ENCODE assay signal across 8 cellular contexts in genomic region chr4:145719752-145720624, GRCh38. TPM values are rescaled to one million over a fixed set of nuclear protein-coding genes. Genes with fewer than 3 reads are reported as not detected.
DNase-seq lines count a peak whose midpoint lies in the region; ATAC-seq lines count a peak whose summit lies in the region.

No MANE protein-coding gene starts in this region.

- no peaks in the 10 kb centered on the region for H3K9me3 ChIP-seq in MG63

- H3K4me3 ChIP-seq in MG63, result no peak overlapping the region

- no peaks in the 10 kb centered on the region for H3K36me3 ChIP-seq in MG63

- ATAC-seq in GM19023 (IDR thresholded peaks at IDR 0.05; ENCODE audit: unreplicated experiment), result peak; percentile 87
- peak; percentile 75 for ATAC-seq in HG02840 (IDR thresholded peaks at IDR 0.05; ENCODE audit: low FRiP score, unreplicated experiment)

- peak; percentile 43 to 63 for DNase-seq in activated CD4-positive, alpha-beta T cell treated with anti-CD3 and anti-CD28 coated beads, Interleukin-2, amount 50 U/mL, for 48 hours
- peak; percentile 65 for DNase-seq in stimulated activated CD4-positive, alpha-beta T cell treated with anti-CD3 and anti-CD28 coated beads, Interleukin-1b, Interleukin-23, amount 100 ng/mL, for 48 hours
- DNase-seq in NCI-H2081 treated with DMSO at 0.1 percent for 48 hours (lab: John Stamatoyannopoulos, UW) (no peak), MG63 (no peak), NCI-H1105 (lab: John Stamatoyannopoulos, UW) (no peak), RKO (ENCODE audit: low spot score) (no peak)

- no peaks in the 10 kb centered on the region for H3K27me3 ChIP-seq in MG63

RNA-seq across cellular contexts. Expression of gene C4orf51, which starts 40.0 kb away (rescaled TPM):
- total RNA-seq in MG63 (2014; rRNA removed; shearing (Covaris generic); ENCODE audit: low replicate concordance), result not detected in 2 replicates

Comparison
In these comparisons a context has a peak if more than half of its experiments do, and no peak if none do; other contexts are left out.
1. DNase-seq: peak in activated CD4-positive, alpha-beta T cell treated with anti-CD3 and anti-CD28 coated beads, Interleukin-2, amount 50 U/mL, for 48 hours (2 of 2) and stimulated activated CD4-positive, alpha-beta T cell treated with anti-CD3 and anti-CD28 coated beads, Interleukin-1b, Interleukin-23, amount 100 ng/mL, for 48 hours (single experiment); none in NCI-H2081 treated with DMSO at 0.1 percent for 48 hours (single experiment), MG63 (single experiment), NCI-H1105 (single experiment) and RKO (single experiment).